ENCODE assay signal across 14 cellular contexts in the genomic region with DNA sequence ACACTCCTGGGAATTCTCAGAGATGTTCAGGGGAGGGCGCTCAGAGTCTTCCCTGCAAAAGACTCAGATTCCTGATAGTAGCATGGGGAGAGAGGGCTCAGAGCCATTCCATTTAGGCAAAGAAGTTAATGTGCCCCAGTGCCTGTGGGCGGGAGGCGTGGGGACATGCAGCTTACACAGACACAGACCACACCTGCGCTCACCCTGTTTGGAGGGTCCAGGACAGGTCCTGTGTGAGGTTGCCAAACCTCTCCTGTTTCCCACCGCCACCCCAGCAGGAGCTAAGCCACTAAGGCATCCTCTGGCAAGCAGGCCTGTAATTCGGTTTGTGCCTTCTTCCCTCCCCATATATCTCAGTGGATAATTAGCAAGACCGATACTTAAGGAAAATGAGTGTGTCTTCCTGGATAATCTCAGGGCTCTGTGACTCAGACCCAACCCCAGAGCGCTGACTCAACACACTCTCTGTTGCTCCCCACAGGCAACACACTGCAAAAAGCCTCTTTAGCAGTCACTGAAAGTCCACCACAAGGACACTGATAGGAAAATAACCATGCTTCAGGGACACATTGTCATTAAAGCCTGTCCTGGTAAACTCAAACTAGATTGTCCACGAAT.
DNase-seq lines count a peak whose midpoint lies in the region; TF ChIP-seq lines count a peak whose summit lies in the region.
"Had no signal": no experiment of that assay in that cellular context is flagged by ENCODE, and none has a peak within 500 bp of the region (broad histone marks: within the 10 kb centered on the region; RNA-seq: fewer than 3 reads in every experiment).

No MANE protein-coding gene starts in this region.

- H3K9me3 Mint-ChIP-seq in activated T-cell treated with anti-CD3 and anti-CD28 coated beads, Interleukin-2, amount 50 U/mL, for 24 hours: no peaks in the 10 kb centered on the region
- H3K9me3 Mint-ChIP-seq: effector memory CD8-positive, alpha-beta T cell had no signal

- TF ChIP-seq CTCF in cardiac fibroblast (IDR thresholded peaks at IDR 0.05; ENCODE audit: low read depth, low read length) (no peak), Peyer's patch (IDR thresholded peaks at IDR 0.05) (no peak)

- H3K27ac Mint-ChIP-seq in activated T-cell treated with anti-CD3 and anti-CD28 coated beads, Interleukin-2, amount 50 U/mL, for 24 hours: no peak overlapping the region
- H3K27ac Mint-ChIP-seq: effector memory CD8-positive, alpha-beta T cell had no signal

- H3K27me3 Mint-ChIP-seq in activated T-cell treated with anti-CD3 and anti-CD28 coated beads, Interleukin-2, amount 50 U/mL, for 24 hours: peaks cover 3% of the 10 kb centered on the region

- H3K4me3 ChIP-seq in cardiac fibroblast (replicated peaks in 1 of 2; ENCODE audit: low read depth in 2 of 2, low read length in 2 of 2) (no peak overlapping the region), Peyer's patch (no peak overlapping the region)
- H3K4me3 ChIP-seq: sigmoid colon, transverse colon had no signal

- H3K4me1 ChIP-seq in Peyer's patch: no peaks in the 10 kb centered on the region
- H3K4me1 ChIP-seq: BE2C, sigmoid colon, transverse colon had no signal

- H3K4me1 Mint-ChIP-seq in activated T-cell treated with anti-CD3 and anti-CD28 coated beads, Interleukin-2, amount 50 U/mL, for 24 hours (ENCODE audit: low read depth): no peaks in the 10 kb centered on the region

- H3K36me3 ChIP-seq in Peyer's patch: no peaks in the 10 kb centered on the region
- H3K36me3 ChIP-seq: BE2C, sigmoid colon, transverse colon had no signal

- no peak overlapping the region for H3K4me3 Mint-ChIP-seq in activated T-cell treated with anti-CD3 and anti-CD28 coated beads, Interleukin-2, amount 50 U/mL, for 24 hours
- H3K4me3 Mint-ChIP-seq: effector memory CD8-positive, alpha-beta T cell had no signal

- no peaks in the 10 kb centered on the region for H3K27me3 ChIP-seq in Peyer's patch
- H3K27me3 ChIP-seq: BE2C, sigmoid colon, transverse colon had no signal

- no peak for TF ChIP-seq POLR2A in Peyer's patch (IDR thresholded peaks at IDR 0.05)

- DNase-seq in COLO829 (ENCODE audit: low spot score) (peak; percentile 56), NCI-H2227 treated with DMSO at 0.1 percent for 48 hours (lab: John Stamatoyannopoulos, UW) (peak; percentile 68), cardiac fibroblast (ENCODE audit: low read depth in 2 of 2) (peak; percentile 13 to 28), kidney tubule cell (ENCODE audit: low spot score) (peak; percentile 80), Peyer's patch (no peak), activated gamma-delta T cell treated with Interleukin-2 at 50 U/mL for 16 hours (no peak), midbrain (lab: John Stamatoyannopoulos, UW) (no peak)
- no peak for DNase-seq in activated T-cell treated with anti-CD3 and anti-CD28 coated beads, Interleukin-2, amount 50 U/mL, for 24 hours
- DNase-seq: BE2C; effector memory CD8-positive, alpha-beta T cell; NCI-H146; NK-92 treated with Interleukin-12 subunit alpha and Interleukin-12 subunit beta, amount 100 ng/mL, for 24 hours; sigmoid colon; transverse colon had no signal

- no peaks in the 10 kb centered on the region for H3K36me3 Mint-ChIP-seq in activated T-cell treated with anti-CD3 and anti-CD28 coated beads, Interleukin-2, amount 50 U/mL, for 24 hours (ENCODE audit: low read depth)

- no peaks in the 10 kb centered on the region for H3K9me3 ChIP-seq in Peyer's patch
- H3K9me3 ChIP-seq: BE2C, sigmoid colon, transverse colon had no signal

- H3K27ac ChIP-seq in Peyer's patch: no peak overlapping the region
- H3K27ac ChIP-seq: sigmoid colon, transverse colon had no signal

Comparison
In these comparisons a context has a peak if more than half of its experiments do, and no peak if none do; other contexts are left out.
1. DNase-seq: peak in COLO829 (single experiment), NCI-H2227 treated with DMSO at 0.1 percent for 48 hours (single experiment), cardiac fibroblast (2 of 2) and kidney tubule cell (single experiment); none in Peyer's patch (0 of 3), activated gamma-delta T cell treated with Interleukin-2 at 50 U/mL for 16 hours (single experiment), midbrain (single experiment) and activated T-cell treated with anti-CD3 and anti-CD28 coated beads, Interleukin-2, amount 50 U/mL, for 24 hours (single experiment).